Comparison of ENCODE assay signal across 8 cellular contexts in genomic region chr7:78510580-78511188, GRCh38.
DNase-seq lines count a peak whose midpoint lies in the region; ATAC-seq and TF ChIP-seq lines count a peak whose summit lies in the region.

No MANE protein-coding gene starts in this region.

- H3K4me3 Mint-ChIP-seq in neural crest cell: no peak overlapping the region

- no peak overlapping the region for H3K27ac Mint-ChIP-seq in neural crest cell (ENCODE audit: unreplicated experiment)

- no peaks in the 10 kb centered on the region for H3K27me3 Mint-ChIP-seq in neural crest cell (ENCODE audit: low read depth)

- no peaks in the 10 kb centered on the region for H3K36me3 Mint-ChIP-seq in neural crest cell (ENCODE audit: low read depth)

- TF ChIP-seq CTCF in 22Rv1 (IDR thresholded peaks at IDR 0.05) (peak; percentile 96), GM12875 (IDR thresholded peaks at IDR 0.05; ENCODE audit: borderline replicate concordance, insufficient read depth, low read depth, low read length) (peak; percentile 79), epithelial cell of proximal tubule (conservative IDR thresholded peaks at IDR 0.05; ENCODE audit: low read depth, low read length) (peak; percentile 95), neural crest cell (conservative IDR thresholded peaks at IDR 0.05) (peak; percentile 80)

- no peaks in the 10 kb centered on the region for H3K9me3 Mint-ChIP-seq in neural crest cell

- DNase-seq in NOMO-1 (lab: John Stamatoyannopoulos, UW; ENCODE audit: unreplicated experiment in 2 of 2) (peak; percentile 38 to 66), epithelial cell of proximal tubule (ENCODE audit: low read depth) (no peak), neural crest cell (ENCODE audit: low read depth, low spot score) (peak; percentile 45)
- no peak for DNase-seq in NK-92 treated with Interleukin-12 subunit alpha and Interleukin-12 subunit beta, amount 100 ng/mL, for 24 hours (lab: John Stamatoyannopoulos, UW)
- DNase-seq in stimulated activated naive CD4-positive, alpha-beta T cell treated with Interleukin-2 at 50 U/mL for 16 hours (lab: John Stamatoyannopoulos, UW): no peak

- peaks cover 22% of the 10 kb centered on the region for H3K4me1 Mint-ChIP-seq in neural crest cell

- H3K27ac ChIP-seq in 22Rv1: no peak overlapping the region

- H3K4me3 ChIP-seq in GM12875 (ENCODE audit: low read depth, low read length): no peak overlapping the region
- H3K4me3 ChIP-seq in epithelial cell of proximal tubule (ENCODE audit: low read depth, low read length): no peak overlapping the region

- ATAC-seq in HG03196 (IDR thresholded peaks at IDR 0.05; ENCODE audit: unreplicated experiment): peak; percentile 77

Comparison
In these comparisons a context has a peak if more than half of its experiments do, and no peak if none do; other contexts are left out.
1. DNase-seq: peak in NOMO-1 (2 of 2) and neural crest cell (single experiment); none in epithelial cell of proximal tubule (single experiment), NK-92 treated with Interleukin-12 subunit alpha and Interleukin-12 subunit beta, amount 100 ng/mL, for 24 hours (single experiment) and stimulated activated naive CD4-positive, alpha-beta T cell treated with Interleukin-2 at 50 U/mL for 16 hours (single experiment).
2. Peak in every context shown above with its lines, with median percentiles within 50 percentile points of each other: CTCF ChIP-seq.